In genomic region chr2:9844581-9844980, GRCh38 we compare ENCODE assay signal across 8 cellular contexts. TPM values are rescaled to one million over a fixed set of nuclear protein-coding genes. Genes with fewer than 3 reads are reported as not detected.
A peak's percentile ranks its signal among the peaks of the same experiment; 100 is the strongest.
DNase-seq lines count a peak whose midpoint lies in the region; ATAC-seq and TF ChIP-seq lines count a peak whose summit lies in the region.

No MANE protein-coding gene starts in this region.

- H3K9me3 ChIP-seq in HAP-1, result no peaks in the 10 kb centered on the region
- H3K9me3 ChIP-seq in upper lobe of left lung, result no peaks in the 10 kb centered on the region

- peaks cover 37% of the 10 kb centered on the region for H3K36me3 ChIP-seq in HAP-1 (replicated peaks)
- peaks cover 0 to 11% (median 0%) of the 10 kb centered on the region in 4 donors for H3K36me3 ChIP-seq in upper lobe of left lung

- TF ChIP-seq EP300 in upper lobe of left lung (IDR thresholded peaks at IDR 0.05), result no peak

- peak overlapping the region in 1 of 4 donors; percentile 88 for H3K27ac ChIP-seq in upper lobe of left lung

- in situ Hi-C loops in HAP-1 (cut with MboI; ENCODE audit: low sequenced_read_pairs), result loop anchor here (25.0 kb wide), 1 partner anchor 118 kb away; the partner anchor contains the start of gene GRHL1

- peak overlapping the region; percentile 50 for H3K27ac Mint-ChIP-seq in T-helper 1 cell treated with Interleukin-12 subunit alpha and Interleukin-12 subunit beta and Interleukin-4 antibody, amounts not matched to agents 30 μg/mL and 1 μg/mL, for 36 hours

- H3K4me3 Mint-ChIP-seq in T-helper 1 cell treated with Interleukin-12 subunit alpha and Interleukin-12 subunit beta and Interleukin-4 antibody, amounts not matched to agents 30 μg/mL and 1 μg/mL, for 36 hours, result peak overlapping the region; percentile 92

- 24 to 26% methylated on average over 4 of the region's 4 CpGs for WGBS in upper lobe of left lung, 2 donors

- H3K4me3 ChIP-seq in HAP-1, result peak overlapping the region; percentile 57
- peak overlapping the region; percentile 63 to 75 (median 69) for H3K4me3 ChIP-seq in upper lobe of left lung

- DNase-seq in DMS 273 (lab: John Stamatoyannopoulos, UW; ENCODE audit: unreplicated experiment), result peak; percentile 47
- no peak for DNase-seq in HAP-1 (ENCODE audit: low spot score in 2 of 2)
- peak; percentile 35 for DNase-seq in germinal center (ENCODE audit: low spot score)
- no peak for DNase-seq in upper lobe of left lung
- DNase-seq in COLO668 (lab: John Stamatoyannopoulos, UW; ENCODE audit: unreplicated experiment), result no peak
- no peak for DNase-seq in NCI-H345 (lab: John Stamatoyannopoulos, UW)

- peaks cover 8% of the 10 kb centered on the region for H3K27me3 Mint-ChIP-seq in T-helper 1 cell treated with Interleukin-12 subunit alpha and Interleukin-12 subunit beta and Interleukin-4 antibody, amounts not matched to agents 30 μg/mL and 1 μg/mL, for 36 hours (ENCODE audit: low read depth)

- no peak for TF ChIP-seq POLR2A in upper lobe of left lung (IDR thresholded peaks at IDR 0.05)

- H3K4me1 ChIP-seq in HAP-1, result peaks cover 21% of the 10 kb centered on the region
- peaks cover 12 to 35% (median 23%) of the 10 kb centered on the region in 4 donors for H3K4me1 ChIP-seq in upper lobe of left lung

- no peak for TF ChIP-seq CTCF in upper lobe of left lung (IDR thresholded peaks at IDR 0.05)

- H3K36me3 Mint-ChIP-seq in T-helper 1 cell treated with Interleukin-12 subunit alpha and Interleukin-12 subunit beta and Interleukin-4 antibody, amounts not matched to agents 30 μg/mL and 1 μg/mL, for 36 hours (ENCODE audit: low read depth), result peaks cover 22% of the 10 kb centered on the region

- no peaks in the 10 kb centered on the region for H3K9me3 Mint-ChIP-seq in T-helper 1 cell treated with Interleukin-12 subunit alpha and Interleukin-12 subunit beta and Interleukin-4 antibody, amounts not matched to agents 30 μg/mL and 1 μg/mL, for 36 hours

- ATAC-seq in upper lobe of left lung (ENCODE audit: low FRiP score in 2 of 2) (no peak), HG02678 (IDR thresholded peaks at IDR 0.05; ENCODE audit: unreplicated experiment) (no peak)

- H3K27me3 ChIP-seq in HAP-1 (ENCODE audit: low read depth) (no peaks in the 10 kb centered on the region), upper lobe of left lung (no peaks in the 10 kb centered on the region)

- H3K4me1 Mint-ChIP-seq in T-helper 1 cell treated with Interleukin-12 subunit alpha and Interleukin-12 subunit beta and Interleukin-4 antibody, amounts not matched to agents 30 μg/mL and 1 μg/mL, for 36 hours (ENCODE audit: low read depth), result peaks cover 44% of the 10 kb centered on the region

RNA-seq across cellular contexts. Expression of gene TAF1B, which starts 1.3 kb away (rescaled TPM):
- total RNA-seq in upper lobe of left lung, result 10 to 100 TPM in 5 of 6 donors, 1 to 10 TPM in 1; 8.5 to 24.3 (median 16.7) TPM

Comparison
In these comparisons a context has a peak if more than half of its experiments do, and no peak if none do; other contexts are left out.
1. DNase-seq: peak in DMS 273 (single experiment) and germinal center (single experiment); none in HAP-1 (0 of 2), upper lobe of left lung (0 of 2), COLO668 (single experiment) and NCI-H345 (single experiment).